ENCODE assay signal across 8 cellular contexts in the genomic region with DNA sequence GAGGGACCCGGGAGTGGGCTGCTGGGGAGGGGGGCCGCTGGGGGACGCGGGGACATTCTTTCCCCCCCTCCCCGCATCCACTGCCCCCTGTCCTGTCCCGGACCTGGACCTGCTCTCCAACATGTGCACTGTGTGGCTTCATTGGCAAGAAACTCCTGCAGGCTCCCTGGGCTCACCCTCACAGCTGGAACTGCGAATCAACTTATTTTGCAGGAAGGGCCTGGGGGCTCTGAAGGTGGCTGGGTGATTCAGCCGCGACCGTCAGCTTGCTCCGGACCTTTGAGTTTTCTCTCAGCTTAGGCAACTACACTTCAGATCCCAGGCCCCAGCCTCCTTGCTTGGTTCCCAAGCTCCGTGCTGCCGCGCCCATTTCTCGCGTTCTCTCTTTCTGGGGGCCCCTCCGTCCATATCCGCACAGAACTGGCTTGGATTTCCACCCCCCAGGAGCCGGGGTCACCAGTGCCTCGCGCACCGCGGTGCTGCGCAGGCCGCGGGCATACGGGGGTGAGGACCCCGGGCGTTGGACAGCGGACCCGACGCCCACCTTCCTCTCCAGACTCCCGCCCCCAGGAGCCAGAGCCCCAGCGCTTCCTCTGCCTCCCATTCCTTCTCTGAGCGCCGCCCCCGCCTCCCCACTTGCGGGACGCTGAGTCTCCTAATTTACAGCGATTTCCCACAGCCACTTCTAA. TPM values are rescaled to one million over a fixed set of nuclear protein-coding genes. Genes with fewer than 3 reads are reported as not detected.
DNase-seq lines count a peak whose midpoint lies in the region; ATAC-seq and TF ChIP-seq lines count a peak whose summit lies in the region.

No MANE protein-coding gene starts in this region.

- peak overlapping the region; percentile 87 to 88 (median 87) for H3K4me3 Mint-ChIP-seq in nephron

- H3K9me3 Mint-ChIP-seq in nephron: no peaks in the 10 kb centered on the region

- peaks cover 61% of the 10 kb centered on the region for H3K4me1 Mint-ChIP-seq in nephron

- peak overlapping the region; percentile 99 for H3K4me3 ChIP-seq in epithelial cell of proximal tubule (ENCODE audit: low read depth, low read length)

- peak overlapping the region; percentile 90 to 96 (median 93) for H3K27ac Mint-ChIP-seq in nephron

- H3K27me3 Mint-ChIP-seq in nephron (ENCODE audit: low read depth): peaks cover 18% of the 10 kb centered on the region

- DNase-seq in ELF-1 (ENCODE audit: low read depth, low spot score) (peak; percentile 81), RPMI7951 (ENCODE audit: low read depth) (peak; percentile 91), epithelial cell of proximal tubule (ENCODE audit: low read depth) (no peak), midbrain (lab: John Stamatoyannopoulos, UW) (no peak), NCI-H748 treated with DMSO at 0.1 percent for 48 hours (lab: John Stamatoyannopoulos, UW) (no peak), NCI-H1930 (lab: John Stamatoyannopoulos, UW) (no peak)

- no peak for ATAC-seq in HG03439 (IDR thresholded peaks at IDR 0.05; ENCODE audit: unreplicated experiment)

- TF ChIP-seq CTCF in epithelial cell of proximal tubule (conservative IDR thresholded peaks at IDR 0.05; ENCODE audit: low read depth, low read length) (no peak), nephron (IDR thresholded peaks at IDR 0.05; ENCODE audit: unreplicated experiment in 3 of 3) (no peak)

- H3K36me3 Mint-ChIP-seq in nephron (ENCODE audit: low read depth): no peaks in the 10 kb centered on the region

RNA-seq across cellular contexts. Expression of a gene that starts 0.5 kb away (rescaled TPM):
- total RNA-seq in RPMI7951 (2014; rRNA removed; shearing (Covaris generic)): 184 and 206 TPM in 2 replicates
- total RNA-seq in epithelial cell of proximal tubule: 198 and 296 TPM in 2 replicates

RNA-seq across cellular contexts. Expression of a gene that starts 26.6 kb away (rescaled TPM):
- total RNA-seq in RPMI7951 (2014; rRNA removed; shearing (Covaris generic)): 841 and 1,053 TPM in 2 replicates
- total RNA-seq in epithelial cell of proximal tubule: 2,115 and 2,170 TPM in 2 replicates

RNA-seq across cellular contexts. Expression of a gene that starts 44.2 kb away (rescaled TPM):
- total RNA-seq in RPMI7951 (2014; rRNA removed; shearing (Covaris generic)): 4.7 and 5.3 TPM in 2 replicates
- 9.4 and 10.1 TPM in 2 replicates for total RNA-seq in epithelial cell of proximal tubule

RNA-seq across cellular contexts. Expression of a gene that starts 54.6 kb away (rescaled TPM):
- 91.2 and 103 TPM in 2 replicates for total RNA-seq in RPMI7951 (2014; rRNA removed; shearing (Covaris generic))
- total RNA-seq in epithelial cell of proximal tubule: 109 and 153 TPM in 2 replicates

Comparison
In these comparisons a context has a peak if more than half of its experiments do, and no peak if none do; other contexts are left out.
1. DNase-seq: peak in ELF-1 (single experiment) and RPMI7951 (single experiment); none in epithelial cell of proximal tubule (single experiment), midbrain (single experiment), NCI-H748 treated with DMSO at 0.1 percent for 48 hours (single experiment) and NCI-H1930 (0 of 2).